Comparison of ENCODE assay signal across 35 cellular contexts in the genomic region with DNA sequence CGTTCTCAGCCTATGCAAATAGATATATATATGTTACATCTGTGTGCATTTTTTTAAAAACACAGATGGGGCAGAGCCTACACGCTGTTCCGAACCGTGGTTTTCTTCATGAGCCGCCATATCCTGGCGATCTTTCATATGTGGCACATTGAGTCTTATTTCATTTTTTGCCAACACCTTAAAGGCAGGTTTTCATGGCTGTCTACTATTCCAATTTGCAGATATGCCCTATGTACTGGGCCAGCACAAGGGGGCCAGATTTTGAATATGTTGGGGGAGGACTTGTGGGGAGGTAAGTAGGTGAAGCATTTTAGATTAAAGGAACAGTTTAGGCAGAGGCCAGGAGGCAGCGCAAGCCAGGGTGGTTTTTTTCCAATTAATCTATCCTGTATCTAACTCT. TPM values are rescaled to one million over a fixed set of nuclear protein-coding genes. Genes with fewer than 3 reads are reported as not detected.
"Had no signal": no experiment of that assay in that cellular context is flagged by ENCODE, and none has a peak within 500 bp of the region (broad histone marks: within the 10 kb centered on the region; RNA-seq: fewer than 3 reads in every experiment).

No MANE protein-coding gene starts in this region.

- H3K27me3 ChIP-seq: ascending aorta, breast epithelium had no signal

- ATAC-seq: activated naive CD4-positive, alpha-beta T cell treated with anti-CD3 and anti-CD28 coated beads, Interleukin-2, amount 50 U/mL, for 72 hours; activated naive CD8-positive, alpha-beta T cell treated with anti-CD3 and anti-CD28 coated beads, Interleukin-2, amount 50 U/mL, for 24 hours; activated T-cell treated with anti-CD3 and anti-CD28 coated beads, Interleukin-2, amount 50 U/mL, for 4 hours; activated T-cell treated with anti-CD3 and anti-CD28 coated beads, Interleukin-2, amount 50 U/mL, for 72 hours; activated T-helper 17 cell treated with anti-CD3 and anti-CD28 coated beads, Interleukin-2, amount 50 U/mL, for 72 hours; body of pancreas had no signal

- H3K36me3 ChIP-seq: adrenal gland, ascending aorta, brain microvascular endothelial cell, breast epithelium, cardiac muscle cell had no signal

- H3K9me3 ChIP-seq: adrenal gland, ascending aorta, body of pancreas, breast epithelium had no signal

- H3K4me1 ChIP-seq: ascending aorta, body of pancreas, breast epithelium had no signal

- H3K4me3 ChIP-seq: adrenal gland, ascending aorta, body of pancreas, breast epithelium, cardiac muscle cell had no signal

- FAIRE-seq: astrocyte, bronchial epithelial cell had no signal

- DNase-seq: activated effector memory CD4-positive, alpha-beta T cell treated with anti-CD3 and anti-CD28 coated beads, Interleukin-2, amount 50 U/mL, for 16 hours; activated effector memory CD4-positive, alpha-beta T cell treated with Interleukin-2 at 50 U/mL for 16 hours; activated gamma-delta T cell; activated gamma-delta T cell treated with Interleukin-2 at 50 U/mL for 16 hours; activated naive CD4-positive, alpha-beta T cell; activated naive CD4-positive, alpha-beta T cell treated with anti-CD3 and anti-CD28 coated beads for 36 hours; activated naive CD4-positive, alpha-beta T cell treated with anti-CD3 and anti-CD28 coated beads, Interleukin-2, amount 10 ng/mL, durations not matched to agents 7 days and 5 days; activated naive CD4-positive, alpha-beta T cell treated with anti-CD3 and anti-CD28 coated beads, Interleukin-2, amount 50 U/mL, for 16 hours; activated naive CD4-positive, alpha-beta T cell treated with Interleukin-2 at 50 U/mL for 16 hours; activated naive CD8-positive, alpha-beta T cell treated with anti-CD3 and anti-CD28 coated beads for 36 hours; activated naive CD8-positive, alpha-beta T cell treated with anti-CD3 and anti-CD28 coated beads, Interleukin-2, amount 10 ng/mL, durations not matched to agents 7 days and 5 days; activated naive CD8-positive, alpha-beta T cell treated with anti-CD3 and anti-CD28 coated beads, Interleukin-2, amount 50 U/mL, for 24 hours; activated T-cell treated with anti-CD3 and anti-CD28 coated beads, Interleukin-2, amount 50 U/mL, for 4 hours; activated T-cell treated with anti-CD3 and anti-CD28 coated beads, Interleukin-2, amount 50 U/mL, for 48 hours; activated T-cell treated with anti-CD3 and anti-CD28 coated beads, Interleukin-2, amount 50 U/mL, for 72 hours; adrenal gland; amniotic stem cell; amygdala; anterior cingulate cortex; body of pancreas; brain microvascular endothelial cell; caudate nucleus; central memory CD4-positive, alpha-beta T cell; cerebellar nuclear complex had no signal

- H3K27ac ChIP-seq: adrenal gland, ascending aorta, body of pancreas, brain microvascular endothelial cell, breast epithelium, cardiac muscle cell had no signal

RNA-seq across cellular contexts. Expression of a gene that starts 16.0 kb away (rescaled TPM):
- total RNA-seq: activated naive CD4-positive, alpha-beta T cell treated with anti-CD3 and anti-CD28 coated beads for 36 hours; activated naive CD4-positive, alpha-beta T cell treated with anti-CD3 and anti-CD28 coated beads, Interleukin-2, amount 50 U/mL, for 72 hours; activated naive CD8-positive, alpha-beta T cell treated with anti-CD3 and anti-CD28 coated beads for 36 hours; activated naive CD8-positive, alpha-beta T cell treated with anti-CD3 and anti-CD28 coated beads, Interleukin-2, amount 10 ng/mL, durations not matched to agents 7 days and 5 days; activated T-cell treated with anti-CD3 and anti-CD28 coated beads, Interleukin-2, amount 50 U/mL, for 4 hours; activated T-cell treated with anti-CD3 and anti-CD28 coated beads, Interleukin-2, amount 50 U/mL, for 72 hours; activated T-helper 1 cell treated with anti-CD3 and anti-CD28 coated beads, Interleukin-12 subunit alpha, Interleukin-12 subunit beta, Interleukin-2, Interleukin-4 antibody, amounts not matched to agents 30 ng/mL and 10 ng/mL and 1 ng/mL, durations not matched to agents 14 hours and 24 hours and 36 hours; activated T-helper 2 cell treated with anti-CD3 and anti-CD28 coated beads, Interferon-gamma antibody, Interleukin-2, Interleukin-4, amounts not matched to agents 10 μg/mL and 5 μg/mL and 100 μg/mL, durations not matched to agents 14 hours and 24 hours and 36 hours; bronchial epithelial cell had no signal

RNA-seq across cellular contexts. Expression of a gene that starts 57.7 kb away (rescaled TPM):
- total RNA-seq: activated naive CD4-positive, alpha-beta T cell treated with anti-CD3 and anti-CD28 coated beads for 36 hours; activated naive CD4-positive, alpha-beta T cell treated with anti-CD3 and anti-CD28 coated beads, Interleukin-2, amount 50 U/mL, for 72 hours; activated naive CD8-positive, alpha-beta T cell treated with anti-CD3 and anti-CD28 coated beads for 36 hours; activated naive CD8-positive, alpha-beta T cell treated with anti-CD3 and anti-CD28 coated beads, Interleukin-2, amount 10 ng/mL, durations not matched to agents 7 days and 5 days; activated T-cell treated with anti-CD3 and anti-CD28 coated beads, Interleukin-2, amount 50 U/mL, for 4 hours; activated T-helper 1 cell treated with anti-CD3 and anti-CD28 coated beads, Interleukin-12 subunit alpha, Interleukin-12 subunit beta, Interleukin-2, Interleukin-4 antibody, amounts not matched to agents 30 ng/mL and 10 ng/mL and 1 ng/mL, durations not matched to agents 14 hours and 24 hours and 36 hours; activated T-helper 17 cell treated with anti-CD3 and anti-CD28 coated beads, Interleukin-2, amount 50 U/mL, for 72 hours; activated T-helper 2 cell treated with anti-CD3 and anti-CD28 coated beads, Interferon-gamma antibody, Interleukin-2, Interleukin-4, amounts not matched to agents 10 μg/mL and 5 μg/mL and 100 μg/mL, durations not matched to agents 14 hours and 24 hours and 36 hours; ascending aorta; cardiac muscle cell; cardiac septum; chondrocyte had no signal
